In the genomic region with DNA sequence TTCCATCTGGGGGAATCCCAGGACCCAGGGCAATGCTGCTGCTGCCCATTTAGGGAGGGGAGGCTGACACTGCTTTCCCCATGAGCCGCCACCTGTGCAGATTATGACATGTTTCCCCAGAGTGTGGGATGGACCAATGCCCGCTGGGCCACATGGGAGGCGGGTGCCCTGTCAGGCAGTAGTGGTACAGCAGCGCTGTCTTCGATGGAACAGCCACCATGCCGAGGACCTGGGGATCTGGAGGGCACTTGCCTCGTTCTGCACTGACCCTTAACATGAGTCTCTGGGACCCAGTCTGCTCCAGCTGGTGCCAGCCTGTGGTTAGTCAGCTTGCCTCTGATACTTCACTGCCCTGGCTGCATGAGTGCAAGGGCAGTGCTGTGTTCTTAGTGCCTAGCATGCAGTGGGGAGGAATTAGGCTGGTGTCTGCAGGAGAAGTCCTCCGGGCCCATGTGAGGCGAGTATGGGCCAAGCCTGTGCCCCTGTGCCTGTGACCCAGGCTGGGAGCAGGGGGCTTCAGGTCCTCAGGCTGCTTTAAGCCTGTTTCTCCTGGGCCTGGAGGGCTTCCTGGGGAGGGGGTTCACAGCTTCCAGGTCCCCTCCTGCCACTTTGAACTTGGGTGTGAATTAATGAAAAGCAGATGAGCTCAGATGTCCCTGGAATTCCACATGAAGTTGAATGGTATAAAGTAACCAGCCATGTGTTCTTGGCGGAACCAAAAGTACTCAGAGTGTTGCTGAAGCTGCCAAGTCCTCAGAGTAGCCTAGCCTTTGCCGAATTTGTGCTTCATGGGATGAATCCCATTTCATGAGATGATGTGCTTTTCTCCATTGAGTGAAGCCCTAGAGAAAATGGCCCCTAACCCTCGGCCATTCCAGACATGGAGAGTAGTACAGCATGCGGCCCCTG, we compare ENCODE assay signal across 11 cellular contexts. TPM values are rescaled to one million over a fixed set of nuclear protein-coding genes. Genes with fewer than 3 reads are reported as not detected.
DNase-seq lines count a peak whose midpoint lies in the region; ATAC-seq and TF ChIP-seq lines count a peak whose summit lies in the region.
"Had no signal": no experiment of that assay in that cellular context is flagged by ENCODE, and none has a peak within 500 bp of the region (broad histone marks: within the 10 kb centered on the region; RNA-seq: fewer than 3 reads in every experiment).

No MANE protein-coding gene starts in this region.

- TF ChIP-seq CTCF in transverse colon (IDR thresholded peaks at IDR 0.05) = no peak

- H3K36me3 Mint-ChIP-seq in activated naive CD4-positive, alpha-beta T cell treated with anti-CD3 and anti-CD28 coated beads, Interleukin-2, amount 50 U/mL, for 24 hours = peaks cover 2% of the 10 kb centered on the region
- peaks cover 10 to 58% of the 10 kb centered on the region in 2 donors for H3K36me3 Mint-ChIP-seq in activated naive CD4-positive, alpha-beta T cell treated with anti-CD3 and anti-CD28 coated beads, Interleukin-2, amount 50 U/mL, for 72 hours
- H3K36me3 Mint-ChIP-seq in activated naive CD8-positive, alpha-beta T cell treated with anti-CD3 and anti-CD28 coated beads for 36 hours = peaks cover 70% of the 10 kb centered on the region
- H3K36me3 Mint-ChIP-seq in memory B cell = peaks cover 8% of the 10 kb centered on the region

- no peak overlapping the region for H3K4me3 Mint-ChIP-seq in activated naive CD4-positive, alpha-beta T cell treated with anti-CD3 and anti-CD28 coated beads, Interleukin-2, amount 50 U/mL, for 24 hours
- peak overlapping the region; percentile 37 for H3K4me3 Mint-ChIP-seq in activated naive CD8-positive, alpha-beta T cell treated with anti-CD3 and anti-CD28 coated beads for 36 hours
- no peak overlapping the region for H3K4me3 Mint-ChIP-seq in memory B cell

- no peak for TF ChIP-seq POLR2A in transverse colon (IDR thresholded peaks at IDR 0.05)

- intact Hi-C loops in transverse colon (cut with DNase I; ENCODE audit: low total_unique reads) = no loop called here

- 93 to 95% methylated on average over 5 to 13 of the region's 13 CpGs for WGBS in transverse colon (ENCODE audit: low coverage in 1 of 2), 2 donors

- no peaks in the 10 kb centered on the region for H3K27me3 ChIP-seq in transverse colon
- H3K27me3 ChIP-seq: upper lobe of right lung had no signal

- peak overlapping the region; percentile 82 for H3K27ac Mint-ChIP-seq in activated naive CD4-positive, alpha-beta T cell treated with anti-CD3 and anti-CD28 coated beads, Interleukin-2, amount 50 U/mL, for 24 hours
- H3K27ac Mint-ChIP-seq in activated naive CD4-positive, alpha-beta T cell treated with anti-CD3 and anti-CD28 coated beads, Interleukin-2, amount 50 U/mL, for 72 hours = peak overlapping the region in 1 of 2 donors; percentile 88
- peak overlapping the region; percentile 83 for H3K27ac Mint-ChIP-seq in activated naive CD8-positive, alpha-beta T cell treated with anti-CD3 and anti-CD28 coated beads for 36 hours
- peak overlapping the region; percentile 91 for H3K27ac Mint-ChIP-seq in memory B cell

- H3K9me3 Mint-ChIP-seq in activated naive CD4-positive, alpha-beta T cell treated with anti-CD3 and anti-CD28 coated beads, Interleukin-2, amount 50 U/mL, for 24 hours = no peaks in the 10 kb centered on the region
- no peaks in the 10 kb centered on the region for H3K9me3 Mint-ChIP-seq in activated naive CD4-positive, alpha-beta T cell treated with anti-CD3 and anti-CD28 coated beads, Interleukin-2, amount 50 U/mL, for 72 hours
- H3K9me3 Mint-ChIP-seq in activated naive CD8-positive, alpha-beta T cell treated with anti-CD3 and anti-CD28 coated beads for 36 hours = no peaks in the 10 kb centered on the region
- H3K9me3 Mint-ChIP-seq in memory B cell = no peaks in the 10 kb centered on the region

- H3K4me1 ChIP-seq in transverse colon = peaks cover 58 to 100% (median 75%) of the 10 kb centered on the region in 4 donors

- H3K27me3 Mint-ChIP-seq in activated naive CD4-positive, alpha-beta T cell treated with anti-CD3 and anti-CD28 coated beads, Interleukin-2, amount 50 U/mL, for 24 hours = no peaks in the 10 kb centered on the region
- H3K27me3 Mint-ChIP-seq in activated naive CD8-positive, alpha-beta T cell treated with anti-CD3 and anti-CD28 coated beads for 36 hours = no peaks in the 10 kb centered on the region
- H3K27me3 Mint-ChIP-seq in memory B cell = no peaks in the 10 kb centered on the region

- H3K36me3 ChIP-seq in transverse colon = no peaks in the 10 kb centered on the region

- peaks cover 97% of the 10 kb centered on the region for H3K4me1 Mint-ChIP-seq in activated naive CD4-positive, alpha-beta T cell treated with anti-CD3 and anti-CD28 coated beads, Interleukin-2, amount 50 U/mL, for 24 hours
- H3K4me1 Mint-ChIP-seq in activated naive CD8-positive, alpha-beta T cell treated with anti-CD3 and anti-CD28 coated beads for 36 hours = peaks cover 81% of the 10 kb centered on the region
- peaks cover 68% of the 10 kb centered on the region for H3K4me1 Mint-ChIP-seq in memory B cell

- peak overlapping the region in 3 of 4 donors; percentile 1 to 86 (median 28) for H3K27ac ChIP-seq in transverse colon

- no peak for ATAC-seq in activated naive CD4-positive, alpha-beta T cell treated with anti-CD3 and anti-CD28 coated beads, Interleukin-2, amount 50 U/mL, for 72 hours
- ATAC-seq in memory B cell (ENCODE audit: low read depth) = no peak
- ATAC-seq: upper lobe of right lung had no signal

- no peak for DNase-seq in activated naive CD4-positive, alpha-beta T cell treated with anti-CD3 and anti-CD28 coated beads, Interleukin-2, amount 50 U/mL, for 72 hours (ENCODE audit: low spot score in 2 of 2)
- no peak for DNase-seq in activated naive CD8-positive, alpha-beta T cell treated with anti-CD3 and anti-CD28 coated beads for 36 hours
- DNase-seq in memory B cell (ENCODE audit: low spot score in 2 of 2) = no peak
- no peak for DNase-seq in transverse colon
- DNase-seq in NCI-H524 treated with DMSO at 0.1 percent for 48 hours (lab: John Stamatoyannopoulos, UW) = no peak
- DNase-seq in ureter (ENCODE audit: low spot score) = no peak
- DNase-seq in superior temporal gyrus (ENCODE audit: extremely low spot score) = no peak
- DNase-seq: mammary epithelial cell, NCI-H2227 treated with DMSO at 0.1 percent for 48 hours, upper lobe of right lung had no signal

- no peaks in the 10 kb centered on the region for H3K9me3 ChIP-seq in transverse colon
- H3K9me3 ChIP-seq: upper lobe of right lung had no signal

- in situ Hi-C loops in transverse colon (cut with MboI; ENCODE audit: low pct_ligation_motif_present in 1 of 4, low pct_unique_long_range_greater_than_20kb in 1 of 4, low sequenced_read_pairs in 3 of 4) = no loop called here

- no peak overlapping the region for H3K4me3 ChIP-seq in transverse colon
- H3K4me3 ChIP-seq: upper lobe of right lung had no signal

- no peak for TF ChIP-seq EP300 in transverse colon (IDR thresholded peaks at IDR 0.05; ENCODE audit: low read depth)

RNA-seq across cellular contexts. Expression of gene KLF13, which starts 22.9 kb away (rescaled TPM):
- 100 to 1,000 TPM; 124 to 161 TPM for total RNA-seq in activated naive CD4-positive, alpha-beta T cell treated with anti-CD3 and anti-CD28 coated beads, Interleukin-2, amount 50 U/mL, for 72 hours
- total RNA-seq in activated naive CD8-positive, alpha-beta T cell treated with anti-CD3 and anti-CD28 coated beads for 36 hours = 100 to 1,000 TPM; 110 to 111 TPM
- total RNA-seq in transverse colon (10 to 100 TPM; 39.0 to 81.2 (median 68.8) TPM), ureter (77.5 TPM)
